ENCODE assay signal across 8 cellular contexts in the genomic region with DNA sequence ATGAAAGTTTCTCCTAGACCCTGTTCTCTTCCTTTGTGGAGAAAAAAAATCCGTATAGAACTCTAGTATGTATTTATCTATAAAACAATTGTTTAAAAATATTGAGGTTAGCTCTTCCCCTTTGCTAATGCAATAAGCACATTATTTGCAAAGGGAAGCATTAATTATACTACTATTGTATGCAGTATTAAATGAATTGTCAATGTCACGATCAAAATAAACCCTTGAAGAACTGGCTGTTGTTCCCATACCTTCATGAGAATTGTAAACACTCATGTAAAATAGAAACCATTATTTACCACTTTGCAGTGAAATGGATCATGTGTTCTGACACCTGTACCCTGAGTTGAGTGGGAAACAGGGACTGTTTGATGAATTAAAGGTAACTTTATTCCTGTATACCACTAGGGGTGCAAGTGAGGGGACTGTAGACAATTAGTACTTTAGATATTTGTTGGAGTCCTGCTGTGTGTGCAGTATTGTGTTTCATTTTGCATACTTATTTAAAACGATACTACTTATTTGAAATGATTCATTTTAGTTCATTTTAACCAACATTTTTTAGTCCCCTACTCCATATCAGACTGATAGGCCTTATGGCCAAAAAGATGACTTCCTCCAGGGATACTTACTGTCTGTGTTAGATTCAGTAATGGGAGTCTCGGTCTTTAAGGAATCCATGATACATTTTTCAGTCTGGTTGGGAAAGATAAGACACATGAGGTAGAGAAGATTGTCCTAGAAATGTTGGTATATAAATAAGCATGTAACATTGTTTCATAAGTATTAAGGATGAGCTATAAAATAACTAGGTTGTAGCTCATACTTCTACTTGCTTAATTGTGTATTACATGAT. TPM values are rescaled to one million over a fixed set of nuclear protein-coding genes. Genes with fewer than 3 reads are reported as not detected.
DNase-seq lines count a peak whose midpoint lies in the region; ATAC-seq and TF ChIP-seq lines count a peak whose summit lies in the region.

No MANE protein-coding gene starts in this region.

- no peak overlapping the region for H2BK120ac ChIP-seq in mesenchymal stem cell (ENCODE audit: low read depth, low read length)
- no peak overlapping the region for H2BK120ac ChIP-seq in neuronal stem cell (ENCODE audit: low read depth, low read length)

- H2BK5ac ChIP-seq in mesenchymal stem cell (ENCODE audit: low read depth, low read length, poor library complexity, severe bottlenecking) (no peak overlapping the region), neuronal stem cell (ENCODE audit: low read length) (no peak overlapping the region)

- H3K9me3 Mint-ChIP-seq in activated CD8-positive, alpha-beta T cell treated with anti-CD3 and anti-CD28 coated beads, Interleukin-2, amount 10 ng/mL, durations not matched to agents 7 days and 5 days (ENCODE audit: insufficient read depth) = no peaks in the 10 kb centered on the region

- H3K4me3 Mint-ChIP-seq in activated CD8-positive, alpha-beta T cell treated with anti-CD3 and anti-CD28 coated beads, Interleukin-2, amount 10 ng/mL, durations not matched to agents 7 days and 5 days = no peak overlapping the region

- H3K9me3 ChIP-seq in mesenchymal stem cell (ENCODE audit: control insufficient read depth, low read length) = no peaks in the 10 kb centered on the region
- H3K9me3 ChIP-seq in prostate gland = no peaks in the 10 kb centered on the region
- no peaks in the 10 kb centered on the region for H3K9me3 ChIP-seq in neuronal stem cell (replicated peaks in 1 of 2; ENCODE audit: control insufficient read depth in 2 of 2, insufficient read depth in 1 of 2, low read depth in 1 of 2, low read length in 2 of 2)

- peak; percentile 18 for DNase-seq in G401 (ENCODE audit: low spot score)
- no peak for DNase-seq in activated CD8-positive, alpha-beta T cell treated with anti-CD3 and anti-CD28 coated beads, Interleukin-2, amount 10 ng/mL, durations not matched to agents 7 days and 5 days
- peak; percentile 17 for DNase-seq in mesenchymal stem cell
- DNase-seq in prostate gland (ENCODE audit: low spot score) = no peak
- DNase-seq in neuronal stem cell (ENCODE audit: low spot score) = no peak
- DNase-seq in ureter (ENCODE audit: low spot score) = no peak

- intact Hi-C loops in prostate gland (cut with DNase I) = no loop called here

- ATAC-seq in GM19455 (IDR thresholded peaks at IDR 0.05; ENCODE audit: unreplicated experiment) = peak; percentile 77
- peak; percentile 48 for ATAC-seq in HG03558 (IDR thresholded peaks at IDR 0.05; ENCODE audit: extremely low read depth, unreplicated experiment)
- ATAC-seq in activated CD8-positive, alpha-beta T cell treated with anti-CD3 and anti-CD28 coated beads, Interleukin-2, amount 10 ng/mL, durations not matched to agents 7 days and 5 days = peak; percentile 55

- POLR2A ChIA-PET in activated CD8-positive, alpha-beta T cell treated with anti-CD3 and anti-CD28 coated beads, Interleukin-2, amount 10 ng/mL, durations not matched to agents 7 days and 5 days (lab: Charles Lee) = no interaction called here

- no peak overlapping the region for H4K8ac ChIP-seq in mesenchymal stem cell (ENCODE audit: low read length)
- no peak overlapping the region for H4K8ac ChIP-seq in neuronal stem cell (ENCODE audit: low read depth, low read length)

- H3K23ac ChIP-seq in mesenchymal stem cell (ENCODE audit: low read length in 2 of 2) (no peak overlapping the region), neuronal stem cell (ENCODE audit: low read depth, low read length, poor library complexity) (no peak overlapping the region)

- H2AFZ ChIP-seq in mesenchymal stem cell (ENCODE audit: low read depth, low read length) (no peak overlapping the region), neuronal stem cell (ENCODE audit: low read length) (no peak overlapping the region)

- H3K4me2 ChIP-seq in mesenchymal stem cell (ENCODE audit: low read length, poor library complexity, severe bottlenecking) = no peak overlapping the region
- H3K4me2 ChIP-seq in neuronal stem cell (ENCODE audit: insufficient read depth, low read length, poor library complexity, severe bottlenecking) = no peak overlapping the region

- no peak overlapping the region for H3K27ac Mint-ChIP-seq in activated CD8-positive, alpha-beta T cell treated with anti-CD3 and anti-CD28 coated beads, Interleukin-2, amount 10 ng/mL, durations not matched to agents 7 days and 5 days

- H3K4me1 ChIP-seq in mesenchymal stem cell (ENCODE audit: control insufficient read depth, insufficient read depth, low read depth, low read length) (peaks cover 4% of the 10 kb centered on the region), prostate gland (replicated peaks) (no peaks in the 10 kb centered on the region), neuronal stem cell (ENCODE audit: control insufficient read depth in 2 of 2, insufficient read depth in 1 of 2, low read depth in 1 of 2, low read length in 2 of 2) (peaks cover 6 to 8% of the 10 kb centered on the region in 2 donors)

- no peak overlapping the region for H4K91ac ChIP-seq in mesenchymal stem cell (ENCODE audit: low read length)
- no peak overlapping the region for H4K91ac ChIP-seq in neuronal stem cell (ENCODE audit: low read depth, low read length, poor library complexity)

- H3K9ac ChIP-seq in mesenchymal stem cell (ENCODE audit: low read length) (no peak overlapping the region), neuronal stem cell (ENCODE audit: low read depth, low read length, poor library complexity) (no peak overlapping the region)

- WGBS in mesenchymal stem cell = 100% methylated on average over 1 of the region's 4 CpGs
- WGBS in prostate gland = 87% methylated on average over 4 of the region's 4 CpGs
- no CpG with 5 or more reads among the region's 4 CpGs for WGBS in neuronal stem cell (ENCODE audit: extremely low coverage in 2 of 2, insufficient read length in 2 of 2, insufficient replicate concordance in 1 of 2), 2 donors

- peaks cover 3% of the 10 kb centered on the region for H3K4me1 Mint-ChIP-seq in activated CD8-positive, alpha-beta T cell treated with anti-CD3 and anti-CD28 coated beads, Interleukin-2, amount 10 ng/mL, durations not matched to agents 7 days and 5 days (ENCODE audit: low read depth)

- in situ Hi-C loops in G401 (cut with HindIII; ENCODE audit: low sequenced_read_pairs) = no loop called here

- H2BK15ac ChIP-seq in mesenchymal stem cell (ENCODE audit: low read depth, poor library complexity, severe bottlenecking) (no peak overlapping the region), neuronal stem cell (ENCODE audit: low read length) (no peak overlapping the region)

- no peak overlapping the region for H3K4ac ChIP-seq in mesenchymal stem cell (ENCODE audit: low read depth in 1 of 2, low read length in 2 of 2)
- H3K4ac ChIP-seq in neuronal stem cell (ENCODE audit: low read length) = no peak overlapping the region

- H2BK12ac ChIP-seq in mesenchymal stem cell (ENCODE audit: low read length in 2 of 2) (no peak overlapping the region), neuronal stem cell (ENCODE audit: low read length) (no peak overlapping the region)

- CTCF ChIA-PET in activated CD8-positive, alpha-beta T cell treated with anti-CD3 and anti-CD28 coated beads, Interleukin-2, amount 10 ng/mL, durations not matched to agents 7 days and 5 days (lab: Charles Lee) = interaction anchor here (1.1 kb wide), 2 partner anchors 8 to 290 kb away, joined by 6 to 7 read pairs; a partner anchor contains a TSS

- peaks cover 8% of the 10 kb centered on the region for H3K79me1 ChIP-seq in mesenchymal stem cell (replicated peaks; ENCODE audit: low read length, poor library complexity, severe bottlenecking)
- peaks cover 4% of the 10 kb centered on the region for H3K79me1 ChIP-seq in neuronal stem cell (ENCODE audit: low read depth, low read length)

- TF ChIP-seq CTCF in prostate gland (IDR thresholded peaks at IDR 0.05) = peak in 2 of 4 experiments; percentile 12 to 20

- H3K18ac ChIP-seq in mesenchymal stem cell (ENCODE audit: low read depth in 1 of 2, low read length in 2 of 2) = no peak overlapping the region
- no peak overlapping the region for H3K18ac ChIP-seq in neuronal stem cell (ENCODE audit: low read length)

- H3K4me3 ChIP-seq in mesenchymal stem cell (ENCODE audit: insufficient read depth in 1 of 2, low read depth in 1 of 2, low read length in 2 of 2) = no peak overlapping the region
- no peak overlapping the region for H3K4me3 ChIP-seq in prostate gland
- H3K4me3 ChIP-seq in neuronal stem cell (ENCODE audit: low read length in 2 of 2) = no peak overlapping the region

- H3K36me3 Mint-ChIP-seq in activated CD8-positive, alpha-beta T cell treated with anti-CD3 and anti-CD28 coated beads, Interleukin-2, amount 10 ng/mL, durations not matched to agents 7 days and 5 days (ENCODE audit: low read depth) = peaks cover 7% of the 10 kb centered on the region

- H3K27ac ChIP-seq in mesenchymal stem cell (ENCODE audit: low read length, poor library complexity, severe bottlenecking) (no peak overlapping the region), prostate gland (no peak overlapping the region), neuronal stem cell (replicated peaks; ENCODE audit: low read length) (no peak overlapping the region)

- H3K27me3 ChIP-seq in mesenchymal stem cell (ENCODE audit: control insufficient read depth in 1 of 2, insufficient read depth in 1 of 2, low read length in 2 of 2) = no peaks in the 10 kb centered on the region
- H3K27me3 ChIP-seq in prostate gland (replicated peaks; ENCODE audit: insufficient read depth) = no peaks in the 10 kb centered on the region
- no peaks in the 10 kb centered on the region for H3K27me3 ChIP-seq in neuronal stem cell (ENCODE audit: control insufficient read depth in 3 of 3, insufficient read depth in 3 of 3, low read depth in 1 of 3, low read length in 3 of 3)

- H3K36me3 ChIP-seq in mesenchymal stem cell (ENCODE audit: control insufficient read depth in 1 of 2, insufficient read depth in 2 of 2, low read depth in 1 of 2, low read length in 2 of 2) (no peaks in the 10 kb centered on the region), prostate gland (no peaks in the 10 kb centered on the region), neuronal stem cell (replicated peaks in 1 of 2; ENCODE audit: control insufficient read depth in 2 of 2, insufficient read depth in 2 of 2, low read length in 2 of 2) (peaks cover 0 to 2% of the 10 kb centered on the region in 2 donors)

- H3K14ac ChIP-seq in mesenchymal stem cell (ENCODE audit: low read length in 2 of 2) (no peak overlapping the region), neuronal stem cell (ENCODE audit: low read length) (no peak overlapping the region)

- no peak for TF ChIP-seq POLR2A in prostate gland (IDR thresholded peaks at IDR 0.05)

- no peaks in the 10 kb centered on the region for H3K27me3 Mint-ChIP-seq in activated CD8-positive, alpha-beta T cell treated with anti-CD3 and anti-CD28 coated beads, Interleukin-2, amount 10 ng/mL, durations not matched to agents 7 days and 5 days (ENCODE audit: low read depth)

- H2AK5ac ChIP-seq in mesenchymal stem cell (ENCODE audit: low read length, severe bottlenecking) (no peak overlapping the region), neuronal stem cell (ENCODE audit: low read depth, low read length) (no peak overlapping the region)

RNA-seq across cellular contexts. Expression of a gene that starts 7.9 kb away (rescaled TPM):
- total RNA-seq in G401 (2014; rRNA removed; shearing (Covaris generic)) = 29.0 and 41.2 TPM in 2 replicates
- total RNA-seq in activated CD8-positive, alpha-beta T cell treated with anti-CD3 and anti-CD28 coated beads, Interleukin-2, amount 10 ng/mL, durations not matched to agents 7 days and 5 days = 10 to 100 TPM; 32.9 to 35.8 TPM
- polyA plus RNA-seq in mesenchymal stem cell (2013, experiment 1 of 2) = 15.1 TPM
- polyA plus RNA-seq in mesenchymal stem cell (2013, experiment 2 of 2) = 14.4 TPM
- total RNA-seq in prostate gland (10 to 100 TPM; 49.0 to 57.9 TPM), ureter (142 TPM)
- 54.8 TPM for polyA plus RNA-seq in neuronal stem cell (2013, experiment 1 of 2)
- polyA plus RNA-seq in neuronal stem cell (2013, experiment 2 of 2) = 52.6 TPM

RNA-seq across cellular contexts. Expression of a gene that starts 8.1 kb away (rescaled TPM):
- total RNA-seq in G401 (2014; rRNA removed; shearing (Covaris generic)) = 2.5 and 4.1 TPM in 2 replicates
- total RNA-seq in activated CD8-positive, alpha-beta T cell treated with anti-CD3 and anti-CD28 coated beads, Interleukin-2, amount 10 ng/mL, durations not matched to agents 7 days and 5 days = under 1 TPM in 1 of 2 experiments, not detected in 1; 0.16 TPM
- polyA plus RNA-seq in mesenchymal stem cell (2013, experiment 1 of 2) = 0.21 TPM
- polyA plus RNA-seq in mesenchymal stem cell (2013, experiment 2 of 2) = 0.10 TPM
- total RNA-seq in prostate gland (1 to 10 TPM; 1.5 to 1.6 TPM), ureter (3.4 TPM)
- 3.4 TPM for polyA plus RNA-seq in neuronal stem cell (2013, experiment 1 of 2)
- polyA plus RNA-seq in neuronal stem cell (2013, experiment 2 of 2) = 3.2 TPM

Comparison
In these comparisons a context has a peak if more than half of its experiments do, and no peak if none do; other contexts are left out.
1. DNase-seq: peak in G401 (single experiment) and mesenchymal stem cell (single experiment); none in activated CD8-positive, alpha-beta T cell treated with anti-CD3 and anti-CD28 coated beads, Interleukin-2, amount 10 ng/mL, durations not matched to agents 7 days and 5 days (single experiment), prostate gland (single experiment), neuronal stem cell (single experiment) and ureter (single experiment).
2. Peak in every context shown above with its lines, with median percentiles within 50 percentile points of each other: ATAC-seq.